2 cellular contexts compared by ENCODE assay signal in genomic region chr2:24203029-24203786, GRCh38.
TF ChIP-seq lines count a peak whose summit lies in the region.

No MANE protein-coding gene starts in this region.

TF ChIP-seq in liver, 16 proteins besides CTCF, POLR2A, EP300 and RAD21 (continued from another document):
- TF ChIP-seq REST (IDR thresholded peaks at IDR 0.05) (no peak), YY1 (IDR thresholded peaks at IDR 0.05) (no peak), ZBTB33 (IDR thresholded peaks at IDR 0.05) (no peak), FOXA1 (IDR thresholded peaks at IDR 0.05) (no peak)

TF ChIP-seq in K562, 482 proteins besides CTCF, POLR2A, EP300 and RAD21 (continued from another document):
- TF ChIP-seq ARID4B (CRISPR knock-in tag; IDR thresholded peaks at IDR 0.05) (no peak), U2AF1 (optimal IDR thresholded peaks at IDR 0.05; ENCODE audit: low read depth, low read length) (no peak), SMARCC2 (IDR thresholded peaks at IDR 0.05; ENCODE audit: low read depth) (no peak), BRF1 (IDR thresholded peaks at IDR 0.05; ENCODE audit: borderline replicate concordance, extremely low read depth, insufficient read length) (no peak), SFPQ (IDR thresholded peaks at IDR 0.05; ENCODE audit: low read depth, low read length) (no peak), THRA (IDR thresholded peaks at IDR 0.05) (no peak), CCAR2 (IDR thresholded peaks at IDR 0.05; ENCODE audit: low read depth, low read length) (no peak), SPI1 (IDR thresholded peaks at IDR 0.05; ENCODE audit: borderline replicate concordance, low read depth, low read length) (no peak), NFYB (IDR thresholded peaks at IDR 0.05; ENCODE audit: extremely low read depth, insufficient read length) (no peak)
